In genomic region chr21:38853421-38853919, GRCh38 we compare ENCODE assay signal across 8 cellular contexts. TPM values are rescaled to one million over a fixed set of nuclear protein-coding genes. Genes with fewer than 3 reads are reported as not detected.
DNase-seq lines count a peak whose midpoint lies in the region; ATAC-seq, FAIRE-seq and TF ChIP-seq lines count a peak whose summit lies in the region.

No MANE protein-coding gene starts in this region.

- peak overlapping the region; percentile 42 for H3K4me2 ChIP-seq in keratinocyte (ENCODE audit: control insufficient read depth, extremely low read depth, insufficient read depth, low read depth, low read length)

- ATAC-seq in GM18867 (IDR thresholded peaks at IDR 0.05; ENCODE audit: unreplicated experiment) (peak; percentile 73), HG03135 (IDR thresholded peaks at IDR 0.05; ENCODE audit: unreplicated experiment) (peak; percentile 77)

- DNase-seq in RWPE1 (ENCODE audit: low spot score) = peak; percentile 89
- DNase-seq in keratinocyte (ENCODE audit: low read depth, low spot score) = peak; percentile 89
- DNase-seq in anterior cingulate cortex (lab: John Stamatoyannopoulos, UW) = no peak
- DNase-seq in inferior parietal cortex (ENCODE audit: extremely low spot score) = no peak
- DNase-seq in CD4-positive, alpha-beta memory T cell = no peak
- DNase-seq in activated CD4-positive, CD25-positive, alpha-beta regulatory T cell treated with anti-CD3 and anti-CD28 coated beads, Interleukin-2, amount 50 U/mL, for 72 hours = no peak

- H3K9me3 ChIP-seq in keratinocyte (ENCODE audit: control insufficient read depth, low read depth, low read length) = no peaks in the 10 kb centered on the region
- H3K9me3 ChIP-seq in CD4-positive, alpha-beta memory T cell (ENCODE audit: control insufficient read depth in 1 of 2, low read length in 2 of 2) = no peaks in the 10 kb centered on the region

- no peaks in the 10 kb centered on the region for H3K9me1 ChIP-seq in keratinocyte (ENCODE audit: control insufficient read depth, extremely low read depth, insufficient read depth, low read length)

- H4K20me1 ChIP-seq in keratinocyte (ENCODE audit: control insufficient read depth, extremely low read depth, insufficient read depth, low read length) = no peaks in the 10 kb centered on the region

- no peaks in the 10 kb centered on the region for H3K27me3 ChIP-seq in keratinocyte (ENCODE audit: control insufficient read depth, extremely low read depth, insufficient read depth, low read length)
- no peaks in the 10 kb centered on the region for H3K27me3 ChIP-seq in CD4-positive, alpha-beta memory T cell (ENCODE audit: insufficient read depth, low read length)

- H3K27ac ChIP-seq in RWPE1 (peak overlapping the region; percentile 86), keratinocyte (ENCODE audit: control insufficient read depth, insufficient read depth, low read length) (peak overlapping the region; percentile 45)
- no peak overlapping the region for H3K27ac ChIP-seq in CD4-positive, alpha-beta memory T cell (ENCODE audit: low read depth, low read length)

- H3K9ac ChIP-seq in keratinocyte (ENCODE audit: control insufficient read depth, extremely low read depth, insufficient read depth, low read length) = peak overlapping the region; percentile 24

- FAIRE-seq in keratinocyte (lab: Jason Lieb, UNC) = peak; percentile 78

- no peaks in the 10 kb centered on the region for H3K36me3 Mint-ChIP-seq in CD4-positive, alpha-beta memory T cell

- H3K27ac Mint-ChIP-seq in CD4-positive, alpha-beta memory T cell = no peak overlapping the region

- no peaks in the 10 kb centered on the region for H3K4me1 Mint-ChIP-seq in CD4-positive, alpha-beta memory T cell

- peaks cover 0 to 1% (median 0%) of the 10 kb centered on the region in 8 donors for H3K9me3 Mint-ChIP-seq in CD4-positive, alpha-beta memory T cell

- no peaks in the 10 kb centered on the region for H3K36me3 ChIP-seq in keratinocyte (ENCODE audit: control insufficient read depth in 2 of 2, extremely low read depth in 1 of 2, insufficient read depth in 2 of 2, low read length in 2 of 2)
- no peaks in the 10 kb centered on the region for H3K36me3 ChIP-seq in CD4-positive, alpha-beta memory T cell (ENCODE audit: insufficient read depth, low read length)

- H2AFZ ChIP-seq in keratinocyte (ENCODE audit: control insufficient read depth, low read length) = no peak overlapping the region

- H3K4me3 ChIP-seq in keratinocyte (ENCODE audit: control insufficient read depth in 2 of 3, extremely low read depth in 1 of 3, insufficient read depth in 2 of 3, low read depth in 1 of 3, low read length in 3 of 3) = no peak overlapping the region
- no peak overlapping the region for H3K4me3 ChIP-seq in CD4-positive, alpha-beta memory T cell (ENCODE audit: low read length in 2 of 2)

- POLR2A ChIA-PET in RWPE1 (lab: Yijun Ruan, JAX; ENCODE audit: low non-redundant PET) = interaction anchor here (1.3 kb wide), 1 partner anchor 51 kb away, joined by 4 read pairs; no protein-coding TSS in a partner anchor
- POLR2A ChIA-PET in CD4-positive, alpha-beta memory T cell (lab: Charles Lee; ENCODE audit: partially characterized antibody) = no interaction called here

- peaks cover 30% of the 10 kb centered on the region for H3K4me1 ChIP-seq in keratinocyte (ENCODE audit: control insufficient read depth, extremely low read depth, insufficient read depth, low read length)
- H3K4me1 ChIP-seq in CD4-positive, alpha-beta memory T cell (ENCODE audit: insufficient read depth, low read length) = no peaks in the 10 kb centered on the region

- intact Hi-C loops in CD4-positive, alpha-beta memory T cell (cut with micrococcal nuclease) = no loop called here

- dilution Hi-C loops in keratinocyte (cut with MboI; ENCODE audit: extremely low pct_ligation_motif_present, low sequenced_read_pairs) = no loop called here

- no peaks in the 10 kb centered on the region for H3K79me2 ChIP-seq in keratinocyte (ENCODE audit: control insufficient read depth, insufficient read depth, low read length)

- CTCF ChIA-PET in RWPE1 (lab: Yijun Ruan, JAX) = interaction anchor here (0.7 kb wide), 1 partner anchor 250 kb away, joined by 3 read pairs; no protein-coding TSS in a partner anchor
- CTCF ChIA-PET in CD4-positive, alpha-beta memory T cell (lab: Charles Lee; ENCODE audit: partially characterized antibody) = interaction anchor here (1.1 kb wide), 1 partner anchor 112 kb away, joined by 3 read pairs; no protein-coding TSS in a partner anchor

- no peak for TF ChIP-seq CTCF in RWPE1 (conservative IDR thresholded peaks at IDR 0.05; ENCODE audit: low read depth)
- no peak for TF ChIP-seq CTCF in keratinocyte (optimal IDR thresholded peaks at IDR 0.05 in 1 of 3, IDR thresholded peaks at IDR 0.05 in 1 of 3, conservative IDR thresholded peaks at IDR 0.05 in 1 of 3; ENCODE audit: extremely low read depth in 1 of 3, insufficient read depth in 2 of 3, low read length in 3 of 3)

- H3K27me3 Mint-ChIP-seq in CD4-positive, alpha-beta memory T cell = peaks cover 8% of the 10 kb centered on the region in 2 donors

- H3K4me3 Mint-ChIP-seq in CD4-positive, alpha-beta memory T cell = no peak overlapping the region

RNA-seq across cellular contexts. Expression of gene ETS2, which starts 47.7 kb away (rescaled TPM):
- polyA plus RNA-seq in keratinocyte = 58.5 to 61.4 TPM (median 60.3 TPM) in 3 replicates
- polyA plus RNA-seq in keratinocyte (2011; ENCODE audit: low read depth) = 143 TPM
- 29.1 and 35.4 TPM in 2 replicates for polyA plus RNA-seq in keratinocyte (2011; cell fraction: cytosol; rRNA removed)
- polyA plus RNA-seq in keratinocyte (2011; cell fraction: nucleus; rRNA removed) = 122 and 140 TPM in 2 replicates
- polyA plus RNA-seq in keratinocyte (2012; ENCODE audit: low replicate concordance) = 37.3 and 92.4 TPM in 2 replicates
- polyA minus RNA-seq in keratinocyte = 46.3 to 57.2 TPM (median 49.1 TPM) in 3 replicates
- 34.7 TPM for polyA minus RNA-seq in keratinocyte (2011; cell fraction: cytosol; rRNA and poly(A)+ RNA removed)
- 70.5 and 112 TPM in 2 replicates for polyA minus RNA-seq in keratinocyte (2011; cell fraction: nucleus; rRNA and poly(A)+ RNA removed)
- 10 to 100 TPM; 14.6 to 15.2 TPM for total RNA-seq in CD4-positive, alpha-beta memory T cell
- 1 to 10 TPM; 3.0 to 8.6 TPM for polyA plus RNA-seq in CD4-positive, alpha-beta memory T cell

Comparison
In these comparisons a context has a peak if more than half of its experiments do, and no peak if none do; other contexts are left out.
1. DNase-seq: peak in RWPE1 (single experiment) and keratinocyte (single experiment); none in anterior cingulate cortex (0 of 58), inferior parietal cortex (single experiment), CD4-positive, alpha-beta memory T cell (0 of 5) and activated CD4-positive, CD25-positive, alpha-beta regulatory T cell treated with anti-CD3 and anti-CD28 coated beads, Interleukin-2, amount 50 U/mL, for 72 hours (single experiment).